Comparison of ENCODE assay signal across 19 cellular contexts in genomic region chr10:66838656-66839055, GRCh38.
DNase-seq lines count a peak whose midpoint lies in the region; ATAC-seq, FAIRE-seq and TF ChIP-seq lines count a peak whose summit lies in the region.
"Had no signal": no experiment of that assay in that cellular context is flagged by ENCODE, and none has a peak within 500 bp of the region (broad histone marks: within the 10 kb centered on the region; RNA-seq: fewer than 3 reads in every experiment).

No MANE protein-coding gene starts in this region.

- peak; percentile 55 for DNase-seq in ACHN
- DNase-seq in RCC 7860 (ENCODE audit: low spot score): peak; percentile 31
- peak; percentile 20 for DNase-seq in astrocyte of the spinal cord (ENCODE audit: low read depth, low spot score)
- peak; percentile 71 for DNase-seq in kidney tubule cell (ENCODE audit: low spot score)
- DNase-seq in activated gamma-delta T cell (lab: John Stamatoyannopoulos, UW): no peak
- no peak for DNase-seq in HTR-8/SVneo (ENCODE audit: insufficient read length, low spot score)
- DNase-seq: Calu3; CD4-positive, alpha-beta memory T cell; DMS53; DND-41; HCEC 1CT had no signal

- in situ Hi-C loops in ACHN (cut with HindIII; ENCODE audit: low pct_ligation_motif_present, low pct_unique_long_range_greater_than_20kb, low sequenced_read_pairs): no loop called here
- in situ Hi-C loops in astrocyte of the spinal cord (cut with HindIII; ENCODE audit: low sequenced_read_pairs): no loop called here

- ATAC-seq in GM21447 (IDR thresholded peaks at IDR 0.05; ENCODE audit: unreplicated experiment) (no peak), HG03135 (IDR thresholded peaks at IDR 0.05; ENCODE audit: unreplicated experiment) (no peak)
- ATAC-seq: A549, GM12878, GM23338, HepG2 had no signal

- H3K4me3 ChIP-seq in astrocyte of the spinal cord (ENCODE audit: low read depth, low read length): no peak overlapping the region
- H3K4me3 ChIP-seq: A549, BLaER1, GM12878, GM23338 had no signal

- no peak for TF ChIP-seq CTCF in astrocyte of the spinal cord (IDR thresholded peaks at IDR 0.05; ENCODE audit: low read depth, low read length)

- FAIRE-seq in RCC 7860 (lab: Jason Lieb, UNC): peak; percentile 63
- no peak for FAIRE-seq in HTR-8/SVneo (lab: Jason Lieb, UNC)
- FAIRE-seq: A549, GM12878, GM19239, HepG2 had no signal

Comparison
In these comparisons a context has a peak if more than half of its experiments do, and no peak if none do; other contexts are left out.
1. DNase-seq: peak in ACHN (single experiment), RCC 7860 (single experiment), astrocyte of the spinal cord (single experiment) and kidney tubule cell (single experiment); none in activated gamma-delta T cell (single experiment) and HTR-8/SVneo (single experiment).